ENCODE assay signal across 8 cellular contexts in genomic region chr20:11676618-11677289, GRCh38.
A peak's percentile ranks its signal among the peaks of the same experiment; 100 is the strongest.
DNase-seq lines count a peak whose midpoint lies in the region; ATAC-seq, FAIRE-seq and TF ChIP-seq lines count a peak whose summit lies in the region.

No MANE protein-coding gene starts in this region.

- H3K27ac Mint-ChIP-seq in activated CD4-positive, alpha-beta T cell treated with anti-CD3 and anti-CD28 coated beads for 36 hours = no peak overlapping the region

- ATAC-seq in activated CD4-positive, alpha-beta T cell treated with anti-CD3 and anti-CD28 coated beads for 36 hours = no peak
- ATAC-seq in pancreas = peak; percentile 97 to 99 (median 98)
- ATAC-seq in omental fat pad (ENCODE audit: low FRiP score) = no peak

- H3K9me3 Mint-ChIP-seq in activated CD4-positive, alpha-beta T cell treated with anti-CD3 and anti-CD28 coated beads for 36 hours (ENCODE audit: low read depth) = no peaks in the 10 kb centered on the region

- WGBS in pancreas, 2 donors = 43 to 47% methylated on average over 3 of the region's 3 CpGs

- CTCF ChIA-PET in activated CD4-positive, alpha-beta T cell treated with anti-CD3 and anti-CD28 coated beads for 36 hours (lab: Charles Lee) = no interaction called here

- no peaks in the 10 kb centered on the region for H3K27me3 Mint-ChIP-seq in activated CD4-positive, alpha-beta T cell treated with anti-CD3 and anti-CD28 coated beads for 36 hours

- H3K36me3 Mint-ChIP-seq in activated CD4-positive, alpha-beta T cell treated with anti-CD3 and anti-CD28 coated beads for 36 hours (ENCODE audit: low read depth) = no peaks in the 10 kb centered on the region

- no peak for FAIRE-seq in pancreas (lab: Jason Lieb, UNC)

- H3K4me1 ChIP-seq in pancreas = no peaks in the 10 kb centered on the region

- H3K27me3 ChIP-seq in pancreas = no peaks in the 10 kb centered on the region

- H3K4me3 Mint-ChIP-seq in activated CD4-positive, alpha-beta T cell treated with anti-CD3 and anti-CD28 coated beads for 36 hours = no peak overlapping the region

- H3K27ac ChIP-seq in pancreas = no peak overlapping the region

- POLR2A ChIA-PET in activated CD4-positive, alpha-beta T cell treated with anti-CD3 and anti-CD28 coated beads for 36 hours (lab: Charles Lee) = no interaction called here

- H3K4me3 ChIP-seq in fibroblast of the aortic adventitia (ENCODE audit: low read depth, low read length) (no peak overlapping the region), pancreas (no peak overlapping the region)

- TF ChIP-seq CTCF in fibroblast of the aortic adventitia (IDR thresholded peaks at IDR 0.05; ENCODE audit: insufficient read depth, low read length) (peak; percentile 87), pancreas (IDR thresholded peaks at IDR 0.05) (peak; percentile 65 to 73 (median 71)), omental fat pad (IDR thresholded peaks at IDR 0.05) (peak in 1 of 3 donors; percentile 8)

- DNase-seq in activated CD4-positive, alpha-beta T cell treated with anti-CD3 and anti-CD28 coated beads for 36 hours = peak; percentile 52
- no peak for DNase-seq in activated CD4-positive, alpha-beta T cell treated with anti-CD3 and anti-CD28 coated beads, Interleukin-2, amount 50 U/mL, for 4 hours
- DNase-seq in HT1080 (ENCODE audit: low read depth) (peak; percentile 28), SHP77 (lab: John Stamatoyannopoulos, UW) (peak; percentile 32 to 58), fibroblast of the aortic adventitia (ENCODE audit: low read depth) (peak; percentile 64), pancreas (peak; percentile 37 to 82 (median 61)), omental fat pad (ENCODE audit: low spot score) (no peak), KG1 (lab: John Stamatoyannopoulos, UW) (no peak)

- no peaks in the 10 kb centered on the region for H3K36me3 ChIP-seq in pancreas

- no peaks in the 10 kb centered on the region for H3K4me1 Mint-ChIP-seq in activated CD4-positive, alpha-beta T cell treated with anti-CD3 and anti-CD28 coated beads for 36 hours

- H3K9me3 ChIP-seq in pancreas = no peaks in the 10 kb centered on the region

- intact Hi-C loops in activated CD4-positive, alpha-beta T cell treated with anti-CD3 and anti-CD28 coated beads for 36 hours (cut with DNase I, micrococcal nuclease) = loop anchor here in 1 of 2 experiments (5.0 kb wide), 1 partner anchor 531 kb away; no protein-coding TSS in a partner anchor
- intact Hi-C loops in pancreas (cut with DNase I) = no loop called here

Comparison
In these comparisons a context has a peak if more than half of its experiments do, and no peak if none do; other contexts are left out.
1. DNase-seq: peak in activated CD4-positive, alpha-beta T cell treated with anti-CD3 and anti-CD28 coated beads for 36 hours (single experiment), HT1080 (single experiment), SHP77 (2 of 2), fibroblast of the aortic adventitia (single experiment) and pancreas (6 of 6); none in activated CD4-positive, alpha-beta T cell treated with anti-CD3 and anti-CD28 coated beads, Interleukin-2, amount 50 U/mL, for 4 hours (0 of 2), omental fat pad (single experiment) and KG1 (single experiment).
2. ATAC-seq: peak in pancreas (4 of 4); none in activated CD4-positive, alpha-beta T cell treated with anti-CD3 and anti-CD28 coated beads for 36 hours (single experiment) and omental fat pad (single experiment).